ENCODE assay signal across 9 cellular contexts in genomic region chr14:106029959-106030358, GRCh38.
"Had no signal": no experiment of that assay in that cellular context is flagged by ENCODE, and none has a peak within 500 bp of the region (broad histone marks: within the 10 kb centered on the region; RNA-seq: fewer than 3 reads in every experiment).

No MANE protein-coding gene starts in this region.

- H3K9me3 ChIP-seq: HAP-1 had no signal

- H3K4me1 ChIP-seq: HAP-1 had no signal

- ATAC-seq: HCT116, HepG2 had no signal

- H3K36me3 ChIP-seq: HAP-1 had no signal

- DNase-seq: GM23248, GOT3, H7, HFFc6, KBM-7 had no signal

- H3K27ac ChIP-seq: GM23248, HL-60 had no signal

- H3K4me3 ChIP-seq: GM23248, HAP-1 had no signal
